In the genomic region with DNA sequence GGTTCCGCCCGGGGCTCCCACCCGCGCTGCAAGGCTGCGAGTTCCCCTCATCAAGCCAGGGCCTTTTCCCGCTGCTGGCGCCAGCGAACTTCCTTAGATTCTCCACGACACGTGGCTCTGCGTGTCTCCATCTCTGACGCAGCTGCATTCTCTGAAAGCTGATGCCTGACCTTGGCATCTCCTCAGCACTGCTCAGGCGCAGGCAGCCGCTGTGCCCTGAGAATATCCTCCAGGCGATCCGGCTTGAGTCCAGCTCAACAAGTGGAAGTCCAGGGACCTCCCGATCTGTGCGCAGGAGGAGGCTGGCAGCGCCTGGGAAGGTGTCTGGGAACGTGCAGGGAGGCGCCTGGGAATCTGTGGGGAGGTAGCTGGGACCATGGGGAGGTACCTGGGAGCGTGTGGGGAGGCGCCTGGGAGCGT, we compare ENCODE assay signal across 17 cellular contexts.
A peak's percentile ranks its signal among the peaks of the same experiment; 100 is the strongest.
DNase-seq lines count a peak whose midpoint lies in the region; ATAC-seq and TF ChIP-seq lines count a peak whose summit lies in the region.
"Had no signal": no experiment of that assay in that cellular context is flagged by ENCODE, and none has a peak within 500 bp of the region (broad histone marks: within the 10 kb centered on the region; RNA-seq: fewer than 3 reads in every experiment).

No MANE protein-coding gene starts in this region.

- peaks cover 12% of the 10 kb centered on the region for H3K27me3 Mint-ChIP-seq in endothelial cell (ENCODE audit: unreplicated experiment)
- H3K27me3 Mint-ChIP-seq in activated CD8-positive, alpha-beta memory T cell treated with anti-CD3 and anti-CD28 coated beads, Interleukin-2, amount 10 ng/mL, durations not matched to agents 7 days and 5 days: no peaks in the 10 kb centered on the region
- H3K27me3 Mint-ChIP-seq: activated CD4-positive, alpha-beta T cell treated with anti-CD3 and anti-CD28 coated beads for 36 hours had no signal

- no peak overlapping the region for H2AFZ ChIP-seq in ACC112 (ENCODE audit: low read length, unreplicated experiment)
- peak overlapping the region; percentile 77 for H2AFZ ChIP-seq in GM23248

- H3K36me3 Mint-ChIP-seq in endothelial cell (ENCODE audit: low read depth, unreplicated experiment): peaks cover 13% of the 10 kb centered on the region
- no peaks in the 10 kb centered on the region for H3K36me3 Mint-ChIP-seq in activated CD8-positive, alpha-beta memory T cell treated with anti-CD3 and anti-CD28 coated beads, Interleukin-2, amount 10 ng/mL, durations not matched to agents 7 days and 5 days

- H3K9me3 ChIP-seq in GM23248 (ENCODE audit: low read depth): no peaks in the 10 kb centered on the region
- no peaks in the 10 kb centered on the region for H3K9me3 ChIP-seq in body of pancreas
- H3K9me3 ChIP-seq: MG63 had no signal

- 52 to 72% methylated on average over 23 to 24 of the region's 24 CpGs for WGBS in GM23248 (ENCODE audit: low coverage in 1 of 2, low lambda C conversion rate in 2 of 2, missing lambda C conversion rate in 2 of 2), 2 experiments
- WGBS in body of pancreas, 2 donors: 67 to 76% methylated on average over 20 to 21 of the region's 24 CpGs

- TF ChIP-seq POLR2A in body of pancreas (IDR thresholded peaks at IDR 0.05): no peak

- H3K4me3 ChIP-seq in ACC112 (ENCODE audit: low read depth, low read length): peak overlapping the region; percentile 35
- no peak overlapping the region for H3K4me3 ChIP-seq in GM23248
- H3K4me3 ChIP-seq in body of pancreas: no peak overlapping the region
- H3K4me3 ChIP-seq: BLaER1, MG63 had no signal

- no peak overlapping the region for H3K27ac Mint-ChIP-seq in endothelial cell (ENCODE audit: unreplicated experiment)
- H3K27ac Mint-ChIP-seq in activated CD8-positive, alpha-beta memory T cell treated with anti-CD3 and anti-CD28 coated beads, Interleukin-2, amount 10 ng/mL, durations not matched to agents 7 days and 5 days: no peak overlapping the region
- H3K27ac Mint-ChIP-seq: activated CD4-positive, alpha-beta T cell treated with anti-CD3 and anti-CD28 coated beads for 36 hours; activated T-cell treated with anti-CD3 and anti-CD28 coated beads, Interleukin-2, amount 50 U/mL, for 72 hours; T-helper 1 cell treated with Interleukin-12 subunit alpha and Interleukin-12 subunit beta and Interleukin-4 antibody, amounts not matched to agents 30 μg/mL and 1 μg/mL, for 36 hours had no signal

- ATAC-seq in body of pancreas (peak; percentile 68), HG03354 (IDR thresholded peaks at IDR 0.05; ENCODE audit: poor library complexity, severe bottlenecking, unreplicated experiment) (no peak)
- no peak for ATAC-seq in activated CD8-positive, alpha-beta memory T cell treated with anti-CD3 and anti-CD28 coated beads, Interleukin-2, amount 10 ng/mL, durations not matched to agents 7 days and 5 days
- ATAC-seq: activated CD4-positive, alpha-beta T cell treated with anti-CD3 and anti-CD28 coated beads for 36 hours; activated T-cell treated with anti-CD3 and anti-CD28 coated beads, Interleukin-2, amount 50 U/mL, for 72 hours had no signal

- peak; percentile 84 for DNase-seq in GM23248
- DNase-seq in body of pancreas: peak in 3 of 4 donors; percentile 24 to 46 (median 37)
- DNase-seq in mucosa of gallbladder (ENCODE audit: low spot score): peak; percentile 51
- no peak for DNase-seq in endothelial cell (ENCODE audit: low spot score)
- no peak for DNase-seq in amygdala (lab: John Stamatoyannopoulos, UW)
- DNase-seq in activated CD8-positive, alpha-beta memory T cell treated with anti-CD3 and anti-CD28 coated beads, Interleukin-2, amount 10 ng/mL, durations not matched to agents 7 days and 5 days: no peak
- DNase-seq: activated CD4-positive, alpha-beta T cell treated with anti-CD3 and anti-CD28 coated beads for 36 hours; activated T-cell treated with anti-CD3 and anti-CD28 coated beads, Interleukin-2, amount 50 U/mL, for 72 hours; HCEC 1CT; MG63; NCI-H2171; occipital lobe; OCI-M1 had no signal

- H3K9ac ChIP-seq in GM23248: peak overlapping the region; percentile 72
- H3K9ac ChIP-seq: BLaER1 had no signal

- no peaks in the 10 kb centered on the region for H3K27me3 ChIP-seq in ACC112 (ENCODE audit: insufficient read depth, low read length)
- no peaks in the 10 kb centered on the region for H3K27me3 ChIP-seq in GM23248 (replicated peaks; ENCODE audit: insufficient read depth)
- no peaks in the 10 kb centered on the region for H3K27me3 ChIP-seq in body of pancreas
- H3K27me3 ChIP-seq: BLaER1, MG63 had no signal

- peaks cover 6% of the 10 kb centered on the region for H3K4me1 Mint-ChIP-seq in endothelial cell (ENCODE audit: unreplicated experiment)
- H3K4me1 Mint-ChIP-seq in activated CD8-positive, alpha-beta memory T cell treated with anti-CD3 and anti-CD28 coated beads, Interleukin-2, amount 10 ng/mL, durations not matched to agents 7 days and 5 days: no peaks in the 10 kb centered on the region
- H3K4me1 Mint-ChIP-seq: activated CD4-positive, alpha-beta T cell treated with anti-CD3 and anti-CD28 coated beads for 36 hours had no signal

- no peak overlapping the region for H3K4me3 Mint-ChIP-seq in endothelial cell (ENCODE audit: unreplicated experiment)
- no peak overlapping the region for H3K4me3 Mint-ChIP-seq in activated CD8-positive, alpha-beta memory T cell treated with anti-CD3 and anti-CD28 coated beads, Interleukin-2, amount 10 ng/mL, durations not matched to agents 7 days and 5 days
- H3K4me3 Mint-ChIP-seq: activated CD4-positive, alpha-beta T cell treated with anti-CD3 and anti-CD28 coated beads for 36 hours; activated T-cell treated with anti-CD3 and anti-CD28 coated beads, Interleukin-2, amount 50 U/mL, for 72 hours; T-helper 1 cell treated with Interleukin-12 subunit alpha and Interleukin-12 subunit beta and Interleukin-4 antibody, amounts not matched to agents 30 μg/mL and 1 μg/mL, for 36 hours had no signal

- no peaks in the 10 kb centered on the region for H3K79me2 ChIP-seq in ACC112 (ENCODE audit: control insufficient read depth, insufficient read depth, low read length, unreplicated experiment)
- H3K79me2 ChIP-seq in GM23248 (ENCODE audit: insufficient read depth): no peaks in the 10 kb centered on the region

- peaks cover 7% of the 10 kb centered on the region; the same call in 1 of the 2 replicates for H3F3A ChIP-seq in GM23248 (ENCODE audit: insufficient read depth)

- no peaks in the 10 kb centered on the region for H3K36me3 ChIP-seq in ACC112 (ENCODE audit: insufficient read depth, low read length)
- H3K36me3 ChIP-seq in GM23248 (ENCODE audit: low read depth): no peaks in the 10 kb centered on the region
- H3K36me3 ChIP-seq in body of pancreas (replicated peaks in 1 of 2; ENCODE audit: insufficient read depth in 1 of 2, low read depth in 2 of 2): no peaks in the 10 kb centered on the region
- H3K36me3 ChIP-seq: BLaER1, MG63 had no signal

- intact Hi-C loops in body of pancreas (cut with DNase I): no loop called here

- in situ Hi-C loops in GM23248 (cut with MboI): no loop called here

- no peaks in the 10 kb centered on the region for H4K20me1 ChIP-seq in GM23248 (ENCODE audit: insufficient read depth)
- H4K20me1 ChIP-seq: BLaER1 had no signal

- CTCF ChIA-PET in activated CD8-positive, alpha-beta memory T cell treated with anti-CD3 and anti-CD28 coated beads, Interleukin-2, amount 10 ng/mL, durations not matched to agents 7 days and 5 days (lab: Charles Lee): no interaction called here

- H3K4me1 ChIP-seq in ACC112 (ENCODE audit: control insufficient read depth, insufficient read depth, low read length, unreplicated experiment) (peaks cover 14% of the 10 kb centered on the region), GM23248 (ENCODE audit: insufficient read depth) (peaks cover 13% of the 10 kb centered on the region), body of pancreas (no peaks in the 10 kb centered on the region)
- H3K4me1 ChIP-seq: BLaER1 had no signal

- no peaks in the 10 kb centered on the region for H3K9me2 ChIP-seq in GM23248 (ENCODE audit: insufficient read depth)

- no peak for TF ChIP-seq CTCF in body of pancreas (IDR thresholded peaks at IDR 0.05)
- no peak for TF ChIP-seq CTCF in endothelial cell (IDR thresholded peaks at IDR 0.05; ENCODE audit: unreplicated experiment)

- H3K9me3 Mint-ChIP-seq in endothelial cell (ENCODE audit: unreplicated experiment): peaks cover 4% of the 10 kb centered on the region
- H3K9me3 Mint-ChIP-seq in activated CD8-positive, alpha-beta memory T cell treated with anti-CD3 and anti-CD28 coated beads, Interleukin-2, amount 10 ng/mL, durations not matched to agents 7 days and 5 days (ENCODE audit: low read depth): peaks cover 3% of the 10 kb centered on the region

- H3K4me2 ChIP-seq in GM23248 (ENCODE audit: unreplicated experiment): no peak overlapping the region
- H3K4me2 ChIP-seq: BLaER1 had no signal

- H3K27ac ChIP-seq in ACC112 (ENCODE audit: low read depth, low read length) (peak overlapping the region; percentile 54), GM23248 (peak overlapping the region; percentile 48), body of pancreas (peak overlapping the region in 2 of 4 donors; percentile 45 to 54)
- H3K27ac ChIP-seq: BLaER1 had no signal

Comparison
In these comparisons a context has a peak if more than half of its experiments do, and no peak if none do; other contexts are left out.
1. DNase-seq: peak in GM23248 (single experiment), body of pancreas (3 of 4) and mucosa of gallbladder (single experiment); none in endothelial cell (single experiment), amygdala (0 of 56) and activated CD8-positive, alpha-beta memory T cell treated with anti-CD3 and anti-CD28 coated beads, Interleukin-2, amount 10 ng/mL, durations not matched to agents 7 days and 5 days (single experiment).